ENCODE assay signal across 7 cellular contexts in genomic region chr4:169070895-169071218, GRCh38.
DNase-seq lines count a peak whose midpoint lies in the region; TF ChIP-seq lines count a peak whose summit lies in the region.

No MANE protein-coding gene starts in this region.

- TF ChIP-seq POLR2A in esophagus squamous epithelium (IDR thresholded peaks at IDR 0.05): no peak

- peak overlapping the region; percentile 67 for H3K4me2 ChIP-seq in skeletal muscle satellite cell (ENCODE audit: low read length)

- peak overlapping the region; percentile 43 for H3K9ac ChIP-seq in skeletal muscle satellite cell (ENCODE audit: low read depth, low read length)

- DNase-seq in HPDE6-E6E7 (ENCODE audit: extremely low spot score): peak; percentile 69
- peak; percentile 89 for DNase-seq in NCI-H748 (lab: John Stamatoyannopoulos, UW; ENCODE audit: unreplicated experiment)
- no peak for DNase-seq in esophagus squamous epithelium (lab: John Stamatoyannopoulos, UW)
- no peak for DNase-seq in central memory CD4-positive, alpha-beta T cell
- no peak for DNase-seq in NCI-H524 (lab: John Stamatoyannopoulos, UW)
- DNase-seq in NCI-H1105 (lab: John Stamatoyannopoulos, UW): no peak

- H3K27me3 ChIP-seq in esophagus squamous epithelium (no peaks in the 10 kb centered on the region), skeletal muscle satellite cell (ENCODE audit: control insufficient read depth, insufficient read depth, low read length) (no peaks in the 10 kb centered on the region)

- peak overlapping the region in 3 of 4 donors; percentile 75 to 81 (median 79) for H3K27ac ChIP-seq in esophagus squamous epithelium

- WGBS in esophagus squamous epithelium, 2 donors: 43 to 66% methylated on average over 5 of the region's 5 CpGs

- no peak for TF ChIP-seq CTCF in esophagus squamous epithelium (IDR thresholded peaks at IDR 0.05)

- H3K36me3 ChIP-seq in esophagus squamous epithelium: no peaks in the 10 kb centered on the region
- H3K36me3 ChIP-seq in skeletal muscle satellite cell (ENCODE audit: insufficient read depth, low read length): no peaks in the 10 kb centered on the region

- no peak overlapping the region for H3K4me3 ChIP-seq in esophagus squamous epithelium
- no peak overlapping the region for H3K4me3 ChIP-seq in skeletal muscle satellite cell (ENCODE audit: low read length)

- H3K9me3 ChIP-seq in esophagus squamous epithelium: no peaks in the 10 kb centered on the region
- H3K9me3 ChIP-seq in skeletal muscle satellite cell (replicated peaks; ENCODE audit: low read length): no peaks in the 10 kb centered on the region

- H3K4me1 ChIP-seq in esophagus squamous epithelium (peaks cover 5 to 38% (median 8%) of the 10 kb centered on the region in 3 donors), skeletal muscle satellite cell (ENCODE audit: control insufficient read depth, insufficient read depth, low read length) (peaks cover 22% of the 10 kb centered on the region)

- intact Hi-C loops in esophagus squamous epithelium (cut with DNase I): no loop called here

Comparison
In these comparisons a context has a peak if more than half of its experiments do, and no peak if none do; other contexts are left out.
1. DNase-seq: peak in HPDE6-E6E7 (single experiment) and NCI-H748 (single experiment); none in esophagus squamous epithelium (single experiment), central memory CD4-positive, alpha-beta T cell (single experiment), NCI-H524 (0 of 2) and NCI-H1105 (single experiment).